ENCODE assay signal across 11 cellular contexts in the genomic region with DNA sequence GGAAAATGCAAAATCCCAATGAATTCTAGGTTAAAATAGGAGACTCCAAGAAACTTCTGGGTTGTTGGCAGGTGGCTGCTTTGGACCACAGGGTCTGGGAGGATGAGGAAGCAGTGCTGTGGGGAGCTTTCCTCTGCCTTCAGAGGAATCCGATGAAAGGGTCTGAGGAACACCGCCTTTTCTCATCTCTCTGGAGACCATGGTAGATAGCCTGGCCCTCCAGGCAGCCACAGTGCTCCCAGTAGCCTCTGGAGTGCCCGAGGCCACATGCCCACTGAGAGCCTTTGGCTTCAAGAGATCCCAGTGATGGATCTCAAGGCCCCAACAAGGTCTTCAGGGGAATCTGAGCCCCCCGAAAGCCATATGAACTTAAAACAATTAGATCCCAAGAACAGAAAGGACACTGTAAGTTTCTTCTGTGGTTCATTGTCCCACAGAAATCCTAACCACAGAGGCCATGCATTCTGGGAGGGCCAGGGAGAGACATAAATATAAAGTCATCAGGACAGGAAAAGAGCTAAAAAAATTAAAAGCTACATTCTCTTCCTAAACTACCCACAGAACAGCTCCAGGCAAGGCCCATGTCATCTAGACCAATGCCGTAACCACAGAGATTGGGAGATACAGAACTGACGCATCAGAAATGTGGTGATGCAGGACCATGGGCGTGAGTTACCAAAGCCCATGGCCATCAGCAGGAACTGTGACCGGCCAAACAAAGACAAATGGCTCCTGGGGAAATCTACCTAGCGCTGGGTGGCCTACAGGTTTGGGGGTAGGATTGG. TPM values are rescaled to one million over a fixed set of nuclear protein-coding genes. Genes with fewer than 3 reads are reported as not detected.
DNase-seq lines count a peak whose midpoint lies in the region; ATAC-seq and TF ChIP-seq lines count a peak whose summit lies in the region.
"Had no signal": no experiment of that assay in that cellular context is flagged by ENCODE, and none has a peak within 500 bp of the region (broad histone marks: within the 10 kb centered on the region; RNA-seq: fewer than 3 reads in every experiment).

No MANE protein-coding gene starts in this region.

- H4K20me1 ChIP-seq in OCI-LY1 (ENCODE audit: insufficient read depth, low read length) = no peaks in the 10 kb centered on the region

- no peak overlapping the region for H2AFZ ChIP-seq in OCI-LY1 (ENCODE audit: low read length)

- peak overlapping the region; percentile 94 for H3K27ac ChIP-seq in OCI-LY1 (ENCODE audit: low read depth, low read length, poor library complexity, severe bottlenecking)
- H3K27ac ChIP-seq in colonic mucosa = peak overlapping the region; percentile 73
- H3K27ac ChIP-seq in gastrocnemius medialis = peak overlapping the region in 3 of 4 donors; percentile 36 to 65 (median 56)
- H3K27ac ChIP-seq: ovary had no signal

- ATAC-seq in gastrocnemius medialis (no peak), GM21737 (IDR thresholded peaks at IDR 0.05; ENCODE audit: unreplicated experiment) (no peak)

- H3K4me1 ChIP-seq in OCI-LY1 (ENCODE audit: insufficient read depth, low read length, severe bottlenecking) = peaks cover 66% of the 10 kb centered on the region
- H3K4me1 ChIP-seq in colonic mucosa = no peaks in the 10 kb centered on the region
- peaks cover 27 to 45% of the 10 kb centered on the region in 2 donors for H3K4me1 ChIP-seq in gastrocnemius medialis

- intact Hi-C loops in colonic mucosa (cut with DNase I) (no loop called here), gastrocnemius medialis (cut with DNase I; ENCODE audit: low total_unique reads) (no loop called here)

- H3K27me3 ChIP-seq in OCI-LY1 (ENCODE audit: insufficient read depth, low read length) = no peaks in the 10 kb centered on the region
- no peaks in the 10 kb centered on the region for H3K27me3 ChIP-seq in colonic mucosa
- no peaks in the 10 kb centered on the region for H3K27me3 ChIP-seq in gastrocnemius medialis
- H3K27me3 ChIP-seq: ovary had no signal

- H3K36me3 ChIP-seq in OCI-LY1 (ENCODE audit: insufficient read depth, low read length) (no peaks in the 10 kb centered on the region), colonic mucosa (peaks cover 1% of the 10 kb centered on the region), gastrocnemius medialis (peaks cover 0 to 39% of the 10 kb centered on the region in 2 donors)
- H3K36me3 ChIP-seq: ovary had no signal

- H3K9ac ChIP-seq in OCI-LY1 (ENCODE audit: low read length) (no peak overlapping the region; the same call in 1 of the 2 replicates), colonic mucosa (ENCODE audit: low read depth in 2 of 2, low read length in 2 of 2) (no peak overlapping the region)

- no peaks in the 10 kb centered on the region for H3K79me2 ChIP-seq in OCI-LY1 (ENCODE audit: insufficient read depth, low read length)

- peak overlapping the region; percentile 37 for H3K4me2 ChIP-seq in OCI-LY1 (ENCODE audit: low read length)

- no peak for TF ChIP-seq CTCF in OCI-LY1 (IDR thresholded peaks at IDR 0.05; ENCODE audit: low read length)
- TF ChIP-seq CTCF in colonic mucosa (IDR thresholded peaks at IDR 0.05) = no peak
- TF ChIP-seq CTCF in gastrocnemius medialis (IDR thresholded peaks at IDR 0.05 in 4 of 5, conservative IDR thresholded peaks at IDR 0.05 in 1 of 5) = no peak

- no peaks in the 10 kb centered on the region for H3K9me2 ChIP-seq in OCI-LY1 (ENCODE audit: low read depth, low read length)

- in situ Hi-C loops in gastrocnemius medialis (cut with MboI; ENCODE audit: low sequenced_read_pairs in 4 of 4) = no loop called here

- H3K4me3 ChIP-seq in OCI-LY1 (ENCODE audit: low read depth, low read length, poor library complexity, severe bottlenecking) = no peak overlapping the region
- H3K4me3 ChIP-seq in colonic mucosa = no peak overlapping the region
- no peak overlapping the region for H3K4me3 ChIP-seq in gastrocnemius medialis
- H3K4me3 ChIP-seq: ovary had no signal

- H3K9me3 ChIP-seq in OCI-LY1 (ENCODE audit: low read length) (no peaks in the 10 kb centered on the region), colonic mucosa (no peaks in the 10 kb centered on the region), gastrocnemius medialis (no peaks in the 10 kb centered on the region)
- H3K9me3 ChIP-seq: ovary had no signal

- no peak for TF ChIP-seq POLR2A in gastrocnemius medialis (IDR thresholded peaks at IDR 0.05)

- H3F3A ChIP-seq in OCI-LY1 (ENCODE audit: insufficient read depth, low read length) = no peaks in the 10 kb centered on the region

- DNase-seq in EH (ENCODE audit: low read depth) = peak; percentile 97
- no peak for DNase-seq in colonic mucosa
- no peak for DNase-seq in gastrocnemius medialis
- no peak for DNase-seq in NCI-H446 (lab: John Stamatoyannopoulos, UW)
- DNase-seq in NCI-H2081 (lab: John Stamatoyannopoulos, UW) = no peak
- DNase-seq in COLO668 (lab: John Stamatoyannopoulos, UW; ENCODE audit: unreplicated experiment) = no peak
- DNase-seq: activated CD4-positive, CD25-positive, alpha-beta regulatory T cell; cerebellar nuclear complex; ovary had no signal

RNA-seq across cellular contexts. Expression of gene TK2, which starts 24.3 kb away (rescaled TPM):
- total RNA-seq in colonic mucosa (10 to 100 TPM; 11.9 to 17.0 TPM), gastrocnemius medialis (10 to 100 TPM; 10.6 to 22.7 (median 15.5) TPM)

RNA-seq across cellular contexts. Expression of gene CKLF, which starts 26.8 kb away (rescaled TPM):
- total RNA-seq in colonic mucosa (10 to 100 TPM; 41.5 to 58.4 TPM), gastrocnemius medialis (1 to 10 TPM; 5.8 to 8.5 (median 6.9) TPM)

RNA-seq across cellular contexts. Expression of gene CMTM1, which starts 40.7 kb away (rescaled TPM):
- total RNA-seq in colonic mucosa = 1 to 10 TPM; 5.1 to 9.4 TPM
- under 1 TPM in 1 of 4 donors, not detected in 3; 0.31 TPM for total RNA-seq in gastrocnemius medialis

RNA-seq across cellular contexts. Expression of gene CMTM2, which starts 53.7 kb away (rescaled TPM):
- total RNA-seq in colonic mucosa = not detected
- total RNA-seq in gastrocnemius medialis = not detected

Comparison
In these comparisons a context has a peak if more than half of its experiments do, and no peak if none do; other contexts are left out.
1. RNA of gene CKLF, which starts 26.8 kb away (total RNA-seq): 41.5 to 58.4 TPM in colonic mucosa; 5.8 to 8.5 TPM in gastrocnemius medialis; every median in the first group is over 4 times any median in the second.
2. RNA of gene CMTM1, which starts 40.7 kb away (total RNA-seq): 5.1 to 9.4 TPM in colonic mucosa; 0.31 TPM in gastrocnemius medialis; every median in the first group is over 4 times any median in the second.
3. Peak in every context shown above with its lines, with median percentiles within 50 percentile points of each other: H3K27ac ChIP-seq.